9 cellular contexts compared by ENCODE assay signal in genomic region chr20:53870426-53871199, GRCh38.
DNase-seq lines count a peak whose midpoint lies in the region; ATAC-seq, FAIRE-seq and TF ChIP-seq lines count a peak whose summit lies in the region.
"Had no signal": no experiment of that assay in that cellular context is flagged by ENCODE, and none has a peak within 500 bp of the region (broad histone marks: within the 10 kb centered on the region; RNA-seq: fewer than 3 reads in every experiment).

No MANE protein-coding gene starts in this region.

- no peaks in the 10 kb centered on the region for H3K79me2 ChIP-seq in keratinocyte (ENCODE audit: control insufficient read depth, insufficient read depth, low read length)

- H3K27me3 ChIP-seq in Panc1 (ENCODE audit: control insufficient read depth, insufficient read depth, low read length) (no peaks in the 10 kb centered on the region), keratinocyte (ENCODE audit: control insufficient read depth, extremely low read depth, insufficient read depth, low read length) (no peaks in the 10 kb centered on the region), suprapubic skin (no peaks in the 10 kb centered on the region)
- H3K27me3 ChIP-seq: ascending aorta had no signal

- in situ Hi-C loops in Panc1 (cut with HindIII; ENCODE audit: low pct_unique_long_range_greater_than_20kb, low sequenced_read_pairs), result no loop called here

- no TSS peak for BruUV-seq in Panc1 (replicated peaks; lab: Mats Ljungman, UMichigan)

- peak overlapping the region; percentile 9 for H3K9ac ChIP-seq in keratinocyte (ENCODE audit: control insufficient read depth, extremely low read depth, insufficient read depth, low read length)

- no peaks in the 10 kb centered on the region for H3K9me1 ChIP-seq in keratinocyte (ENCODE audit: control insufficient read depth, extremely low read depth, insufficient read depth, low read length)

- H3K27ac ChIP-seq in Panc1 (ENCODE audit: low read length) (peak overlapping the region; percentile 100), keratinocyte (ENCODE audit: control insufficient read depth, insufficient read depth, low read length) (peak overlapping the region; percentile 82), suprapubic skin (peak overlapping the region; percentile 72), caudate nucleus (ENCODE audit: low read depth, low read length) (no peak overlapping the region)
- H3K27ac ChIP-seq: ascending aorta had no signal

- H3K9me3 ChIP-seq in Panc1 (ENCODE audit: control insufficient read depth, insufficient read depth, low read depth, low read length) (no peaks in the 10 kb centered on the region), keratinocyte (ENCODE audit: control insufficient read depth, low read depth, low read length) (no peaks in the 10 kb centered on the region), suprapubic skin (no peaks in the 10 kb centered on the region)
- H3K9me3 ChIP-seq: ascending aorta had no signal

- no peak for TF ChIP-seq POLR2A in suprapubic skin (IDR thresholded peaks at IDR 0.05)

- H3K4me1 Mint-ChIP-seq in activated CD4-positive, alpha-beta T cell treated with anti-CD3 and anti-CD28 coated beads, Interleukin-2, amount 10 ng/mL, durations not matched to agents 7 days and 5 days, result peaks cover 77% of the 10 kb centered on the region

- peak; percentile 36 for ATAC-seq in Panc1

- no peaks in the 10 kb centered on the region for H3K36me3 Mint-ChIP-seq in activated CD4-positive, alpha-beta T cell treated with anti-CD3 and anti-CD28 coated beads, Interleukin-2, amount 10 ng/mL, durations not matched to agents 7 days and 5 days (ENCODE audit: low read depth)

- FAIRE-seq in keratinocyte (lab: Jason Lieb, UNC), result no peak

- H3K4me3 Mint-ChIP-seq in activated CD4-positive, alpha-beta T cell treated with anti-CD3 and anti-CD28 coated beads, Interleukin-2, amount 10 ng/mL, durations not matched to agents 7 days and 5 days, result no peak overlapping the region

- no peaks in the 10 kb centered on the region for H3K27me3 Mint-ChIP-seq in activated CD4-positive, alpha-beta T cell treated with anti-CD3 and anti-CD28 coated beads, Interleukin-2, amount 10 ng/mL, durations not matched to agents 7 days and 5 days

- H3K4me3 ChIP-seq in Panc1 (ENCODE audit: low read depth in 2 of 2, low read length in 2 of 2), result no peak overlapping the region
- no peak overlapping the region for H3K4me3 ChIP-seq in keratinocyte (ENCODE audit: control insufficient read depth in 2 of 3, extremely low read depth in 1 of 3, insufficient read depth in 2 of 3, low read depth in 1 of 3, low read length in 3 of 3)
- no peak overlapping the region for H3K4me3 ChIP-seq in suprapubic skin
- H3K4me3 ChIP-seq: ascending aorta had no signal

- intact Hi-C loops in Panc1 (cut with micrococcal nuclease; ENCODE audit: unreplicated experiment), result no loop called here
- intact Hi-C loops in posterior cingulate gyrus (cut with DNase I), result no loop called here

- dilution Hi-C loops in keratinocyte (cut with MboI; ENCODE audit: extremely low pct_ligation_motif_present, low sequenced_read_pairs), result no loop called here

- H3K27ac Mint-ChIP-seq in activated CD4-positive, alpha-beta T cell treated with anti-CD3 and anti-CD28 coated beads, Interleukin-2, amount 10 ng/mL, durations not matched to agents 7 days and 5 days, result peak overlapping the region; percentile 81

- no peaks in the 10 kb centered on the region for H3K9me3 Mint-ChIP-seq in activated CD4-positive, alpha-beta T cell treated with anti-CD3 and anti-CD28 coated beads, Interleukin-2, amount 10 ng/mL, durations not matched to agents 7 days and 5 days

- TF ChIP-seq EP300 in suprapubic skin (IDR thresholded peaks at IDR 0.05), result no peak

- H3K36me3 ChIP-seq in Panc1 (ENCODE audit: control insufficient read depth, insufficient read depth, low read length) (no peaks in the 10 kb centered on the region), keratinocyte (ENCODE audit: control insufficient read depth in 2 of 2, extremely low read depth in 1 of 2, insufficient read depth in 2 of 2, low read length in 2 of 2) (no peaks in the 10 kb centered on the region), suprapubic skin (no peaks in the 10 kb centered on the region)
- H3K36me3 ChIP-seq: ascending aorta had no signal

- no peak for TF ChIP-seq CTCF in Panc1 (IDR thresholded peaks at IDR 0.05)
- no peak for TF ChIP-seq CTCF in keratinocyte (optimal IDR thresholded peaks at IDR 0.05 in 1 of 3, IDR thresholded peaks at IDR 0.05 in 1 of 3, conservative IDR thresholded peaks at IDR 0.05 in 1 of 3; ENCODE audit: extremely low read depth in 1 of 3, insufficient read depth in 2 of 3, low read length in 3 of 3)
- TF ChIP-seq CTCF in suprapubic skin (IDR thresholded peaks at IDR 0.05), result no peak

- H3K4me1 ChIP-seq in Panc1 (ENCODE audit: control insufficient read depth, insufficient read depth, low read length), result peaks cover 73% of the 10 kb centered on the region
- H3K4me1 ChIP-seq in keratinocyte (ENCODE audit: control insufficient read depth, extremely low read depth, insufficient read depth, low read length), result peaks cover 57% of the 10 kb centered on the region
- H3K4me1 ChIP-seq in suprapubic skin, result peaks cover 49% of the 10 kb centered on the region

- 75% methylated on average over 6 of the region's 6 CpGs for WGBS in suprapubic skin

- H4K20me1 ChIP-seq in keratinocyte (ENCODE audit: control insufficient read depth, extremely low read depth, insufficient read depth, low read length), result no peaks in the 10 kb centered on the region

- POLR2A ChIA-PET in activated CD4-positive, alpha-beta T cell treated with anti-CD3 and anti-CD28 coated beads, Interleukin-2, amount 10 ng/mL, durations not matched to agents 7 days and 5 days (lab: Charles Lee), result interaction anchor here (1.0 kb wide), 1 partner anchor 35 kb away, joined by 3 read pairs; no protein-coding TSS in a partner anchor
- POLR2A ChIA-PET in Panc1 (lab: Charles Lee), result interaction anchor here (1.3 kb wide), 1 partner anchor 44 kb away, joined by 7 read pairs; no protein-coding TSS in a partner anchor

- CTCF ChIA-PET in activated CD4-positive, alpha-beta T cell treated with anti-CD3 and anti-CD28 coated beads, Interleukin-2, amount 10 ng/mL, durations not matched to agents 7 days and 5 days (lab: Charles Lee), result interaction anchor here (0.5 to 2.5 kb wide), 7 partner anchors 8 to 247 kb away, joined by 3 to 7 read pairs (median 3); no protein-coding TSS in a partner anchor
- CTCF ChIA-PET in Panc1 (lab: Charles Lee), result interaction anchor here (0.6 to 1.1 kb wide), 5 partner anchors 43 to 215 kb away, joined by 3 to 6 read pairs (median 4); no protein-coding TSS in a partner anchor

- H3K4me2 ChIP-seq in keratinocyte (ENCODE audit: control insufficient read depth, extremely low read depth, insufficient read depth, low read depth, low read length), result no peak overlapping the region

- no peak for DNase-seq in activated CD4-positive, alpha-beta T cell treated with anti-CD3 and anti-CD28 coated beads, Interleukin-2, amount 10 ng/mL, durations not matched to agents 7 days and 5 days
- no peak for DNase-seq in activated CD4-positive, alpha-beta T cell treated with anti-CD3 and anti-CD28 coated beads, Interleukin-2, amount 50 U/mL, for 4 hours
- DNase-seq in Panc1 (ENCODE audit: low read depth, low spot score) (no peak), keratinocyte (ENCODE audit: low read depth, low spot score) (no peak), suprapubic skin (ENCODE audit: low spot score in 2 of 2) (no peak), caudate nucleus (lab: John Stamatoyannopoulos, UW) (no peak), HuH-7 (ENCODE audit: low spot score) (no peak), posterior cingulate gyrus (no peak)

- H2AFZ ChIP-seq in keratinocyte (ENCODE audit: control insufficient read depth, low read length), result no peak overlapping the region
